ENCODE assay signal across 13 cellular contexts in genomic region chr19:49624967-49625910, GRCh38. TPM values are rescaled to one million over a fixed set of nuclear protein-coding genes. Genes with fewer than 3 reads are reported as not detected.
"Had no signal": no experiment of that assay in that cellular context is flagged by ENCODE, and none has a peak within 500 bp of the region (broad histone marks: within the 10 kb centered on the region; RNA-seq: fewer than 3 reads in every experiment).

No MANE protein-coding gene starts in this region.

- H3K4me1 ChIP-seq: breast epithelium, foreskin keratinocyte, pancreas had no signal

- H3K27me3 ChIP-seq: breast epithelium, foreskin keratinocyte, pancreas had no signal

- H3K4me3 Mint-ChIP-seq: activated CD4-positive, alpha-beta memory T cell treated with anti-CD3 and anti-CD28 coated beads for 36 hours; activated naive CD8-positive, alpha-beta T cell treated with anti-CD3 and anti-CD28 coated beads for 36 hours; activated T-cell treated with anti-CD3 and anti-CD28 coated beads, Interleukin-2, amount 50 U/mL, for 72 hours; memory B cell; T-cell had no signal

- H3K27ac ChIP-seq: breast epithelium, foreskin keratinocyte, pancreas had no signal

- H3K4me3 ChIP-seq: breast epithelium, pancreas had no signal

- H3K9me3 ChIP-seq: breast epithelium, pancreas had no signal

- DNase-seq: activated CD4-positive, alpha-beta memory T cell treated with anti-CD3 and anti-CD28 coated beads for 36 hours; activated CD8-positive, alpha-beta memory T cell treated with anti-CD3 and anti-CD28 coated beads, Interleukin-2, amount 50 U/mL, for 4 hours; activated gamma-delta T cell treated with Interleukin-2 at 50 U/mL for 16 hours; activated naive CD8-positive, alpha-beta T cell treated with anti-CD3 and anti-CD28 coated beads for 36 hours; activated T-cell treated with anti-CD3 and anti-CD28 coated beads, Interleukin-2, amount 50 U/mL, for 72 hours; foreskin keratinocyte; small intestine; T-cell; T1000 had no signal

- H3K9me3 Mint-ChIP-seq: activated CD4-positive, alpha-beta memory T cell treated with anti-CD3 and anti-CD28 coated beads for 36 hours; activated naive CD8-positive, alpha-beta T cell treated with anti-CD3 and anti-CD28 coated beads for 36 hours; activated T-cell treated with anti-CD3 and anti-CD28 coated beads, Interleukin-2, amount 50 U/mL, for 72 hours; memory B cell; T-cell had no signal

- FAIRE-seq: pancreas, small intestine had no signal

- H3K27ac Mint-ChIP-seq: activated CD4-positive, alpha-beta memory T cell treated with anti-CD3 and anti-CD28 coated beads for 36 hours; activated naive CD8-positive, alpha-beta T cell treated with anti-CD3 and anti-CD28 coated beads for 36 hours; activated T-cell treated with anti-CD3 and anti-CD28 coated beads, Interleukin-2, amount 50 U/mL, for 72 hours; T-cell had no signal

- H3K27me3 Mint-ChIP-seq: activated CD4-positive, alpha-beta memory T cell treated with anti-CD3 and anti-CD28 coated beads for 36 hours; activated naive CD8-positive, alpha-beta T cell treated with anti-CD3 and anti-CD28 coated beads for 36 hours; memory B cell; T-cell had no signal

- H3K36me3 ChIP-seq: breast epithelium had no signal

- H3K4me1 Mint-ChIP-seq: activated naive CD8-positive, alpha-beta T cell treated with anti-CD3 and anti-CD28 coated beads for 36 hours had no signal

- ATAC-seq: activated T-cell treated with anti-CD3 and anti-CD28 coated beads, Interleukin-2, amount 50 U/mL, for 72 hours; foreskin keratinocyte; T-cell had no signal

RNA-seq across cellular contexts. Expression of gene RRAS, which starts 14.7 kb away (rescaled TPM):
- polyA plus RNA-seq: neural cell had no signal
